10 cellular contexts compared by ENCODE assay signal in genomic region chr6:56714982-56715456, GRCh38.
A peak's percentile ranks its signal among the peaks of the same experiment; 100 is the strongest.
DNase-seq lines count a peak whose midpoint lies in the region; ATAC-seq and TF ChIP-seq lines count a peak whose summit lies in the region.
"Had no signal": no experiment of that assay in that cellular context is flagged by ENCODE, and none has a peak within 500 bp of the region (broad histone marks: within the 10 kb centered on the region; RNA-seq: fewer than 3 reads in every experiment).

No MANE protein-coding gene starts in this region.

- CTCF ChIA-PET in IMR-90 (lab: Yijun Ruan, JAX) = interaction anchor here (0.9 to 1.3 kb wide), 2 partner anchors 42 to 136 kb away, joined by 3 read pairs; no protein-coding TSS in a partner anchor

- peaks cover 8% of the 10 kb centered on the region; the same call in 1 of the 2 replicates for H3K9me1 ChIP-seq in IMR-90 (ENCODE audit: insufficient read depth, low read length)

- H3K18ac ChIP-seq in IMR-90 (ENCODE audit: low read depth, low read length) = peak overlapping the region; percentile 74

- H4K8ac ChIP-seq in IMR-90 (ENCODE audit: low read depth in 2 of 2, low read length in 2 of 2) = peak overlapping the region; percentile 11 to 86

- no peak for TF ChIP-seq POLR2A in IMR-90 (IDR thresholded peaks at IDR 0.05; ENCODE audit: low read depth, low read length)
- TF ChIP-seq POLR2A in right lobe of liver (IDR thresholded peaks at IDR 0.05) = peak; percentile 8
- TF ChIP-seq POLR2A in testis (IDR thresholded peaks at IDR 0.05) = no peak

- dilution Hi-C loops in IMR-90 (cut with HindIII; ENCODE audit: low sequenced_read_pairs, unreplicated experiment) = no loop called here

- DNase-seq in IMR-90 = peak; percentile 92
- no peak for DNase-seq in chondrocyte (ENCODE audit: low spot score)
- no peak for DNase-seq in right lobe of liver
- no peak for DNase-seq in testis
- no peak for DNase-seq in amygdala (lab: John Stamatoyannopoulos, UW)
- DNase-seq: COR-L47, NCI-H2029 treated with DMSO at 0.1 percent for 48 hours had no signal

- H2AK9ac ChIP-seq in IMR-90 (replicated peaks; ENCODE audit: low read depth, low read length, poor library complexity) = no peak overlapping the region

- no peaks in the 10 kb centered on the region for H3K36me3 Mint-ChIP-seq in chondrocyte (ENCODE audit: low read depth)

- intact Hi-C loops in IMR-90 (cut with micrococcal nuclease) = loop anchor here (5.0 kb wide), 1 partner anchor 127 kb away; no protein-coding TSS in a partner anchor
- intact Hi-C loops in right lobe of liver (cut with DNase I) = loop anchor here in 1 of 2 donors (5.0 kb wide), 1 partner anchor 37 kb away; no protein-coding TSS in a partner anchor
- intact Hi-C loops in testis (cut with DNase I; ENCODE audit: low total_unique reads) = no loop called here

- H3K4me3 Mint-ChIP-seq in chondrocyte (ENCODE audit: unreplicated experiment) = no peak overlapping the region

- peak overlapping the region; percentile 81 for H3K56ac ChIP-seq in IMR-90 (ENCODE audit: extremely low read depth, insufficient read depth, low read length)

- H2BK20ac ChIP-seq in IMR-90 (ENCODE audit: low read depth, low read length) = peak overlapping the region; percentile 97

- POLR2A ChIA-PET in IMR-90 (lab: Charles Lee; ENCODE audit: unreplicated experiment) = interaction anchor here (0.6 kb wide), 1 partner anchor 113 kb away, joined by 5 read pairs; no protein-coding TSS in a partner anchor

- H3K36me3 ChIP-seq in ACC112 (ENCODE audit: insufficient read depth, low read length) = peaks cover 11% of the 10 kb centered on the region
- no peaks in the 10 kb centered on the region for H3K36me3 ChIP-seq in IMR-90 (ENCODE audit: control insufficient read depth, insufficient read depth, low read length)
- no peaks in the 10 kb centered on the region for H3K36me3 ChIP-seq in right lobe of liver
- H3K36me3 ChIP-seq in testis (ENCODE audit: low read depth, missing control alignments) = no peaks in the 10 kb centered on the region

- peak overlapping the region; percentile 83 for H4K91ac ChIP-seq in IMR-90 (ENCODE audit: insufficient read depth, low read depth, low read length)

- no CpG with 5 or more reads among the region's 2 CpGs for WGBS in IMR-90 (ENCODE audit: extremely low coverage in 2 of 2, insufficient read length in 1 of 2), 2 experiments
- WGBS in right lobe of liver (ENCODE audit: insufficient coverage, low coverage, low lambda C conversion rate, missing lambda C conversion rate) = 36% methylated on average over 2 of the region's 2 CpGs
- 66 to 88% methylated on average over 2 of the region's 2 CpGs for WGBS in testis, 2 donors

- ATAC-seq in IMR-90 (ENCODE audit: low read depth) (peak; percentile 84), right lobe of liver (peak; percentile 48 to 76 (median 62)), HG03378 (IDR thresholded peaks at IDR 0.05; ENCODE audit: unreplicated experiment) (no peak), HG03025 (IDR thresholded peaks at IDR 0.05; ENCODE audit: low FRiP score, unreplicated experiment) (no peak)

- in situ Hi-C loops in IMR-90 (cut with MboI; ENCODE audit: low sequenced_read_pairs) = no loop called here

- peak overlapping the region; percentile 60 for H2AK5ac ChIP-seq in IMR-90 (ENCODE audit: low read depth, low read length)

- H3K4me1 Mint-ChIP-seq in chondrocyte (ENCODE audit: low read depth) = peaks cover 38% of the 10 kb centered on the region

- TF ChIP-seq CTCF in IMR-90 (conservative IDR thresholded peaks at IDR 0.05; ENCODE audit: low read depth, low read length) (no peak), chondrocyte (IDR thresholded peaks at IDR 0.05) (no peak), right lobe of liver (IDR thresholded peaks at IDR 0.05) (no peak), testis (IDR thresholded peaks at IDR 0.05) (no peak)

- H2AFZ ChIP-seq in ACC112 (ENCODE audit: low read length, unreplicated experiment) = no peak overlapping the region
- H2AFZ ChIP-seq in IMR-90 (replicated peaks; ENCODE audit: low read length, poor library complexity) = no peak overlapping the region

- H3K27me3 ChIP-seq in ACC112 (ENCODE audit: insufficient read depth, low read length) = no peaks in the 10 kb centered on the region
- no peaks in the 10 kb centered on the region for H3K27me3 ChIP-seq in IMR-90 (ENCODE audit: control insufficient read depth, insufficient read depth, low read length)
- no peaks in the 10 kb centered on the region for H3K27me3 ChIP-seq in right lobe of liver
- no peaks in the 10 kb centered on the region for H3K27me3 ChIP-seq in testis

- peak overlapping the region; percentile 65; the same call in 1 of the 2 replicates for H3K9ac ChIP-seq in IMR-90 (ENCODE audit: low read depth, low read length)

- peak overlapping the region; percentile 67 for H3K4me2 ChIP-seq in IMR-90 (ENCODE audit: low read depth, low read length)

- no peaks in the 10 kb centered on the region for H3K9me3 ChIP-seq in IMR-90 (ENCODE audit: control insufficient read depth, insufficient read depth, low read length)
- H3K9me3 ChIP-seq in right lobe of liver = no peaks in the 10 kb centered on the region
- H3K9me3 ChIP-seq in testis = no peaks in the 10 kb centered on the region

- TF ChIP-seq RAD21 in IMR-90 (IDR thresholded peaks at IDR 0.05; ENCODE audit: low read length) = no peak

- peaks cover 75% of the 10 kb centered on the region for H3K79me2 ChIP-seq in ACC112 (ENCODE audit: control insufficient read depth, insufficient read depth, low read length, unreplicated experiment)

- no TSS peak for BruUV-seq in IMR-90 (replicated peaks; lab: Mats Ljungman, UMichigan)

- H3K4me3 ChIP-seq in ACC112 (ENCODE audit: low read depth, low read length) (peak overlapping the region; percentile 45), IMR-90 (ENCODE audit: insufficient read depth, low read depth, low read length) (no peak overlapping the region), right lobe of liver (no peak overlapping the region), testis (no peak overlapping the region)

- H3K9me3 Mint-ChIP-seq in chondrocyte (ENCODE audit: low read depth) = no peaks in the 10 kb centered on the region

- H3K4me1 ChIP-seq in ACC112 (ENCODE audit: control insufficient read depth, insufficient read depth, low read length, unreplicated experiment) = peaks cover 47% of the 10 kb centered on the region
- H3K4me1 ChIP-seq in IMR-90 (ENCODE audit: control insufficient read depth, insufficient read depth, low read length) = peaks cover 24% of the 10 kb centered on the region
- H3K4me1 ChIP-seq in right lobe of liver = peaks cover 0 to 28% (median 6%) of the 10 kb centered on the region in 4 donors
- no peaks in the 10 kb centered on the region for H3K4me1 ChIP-seq in testis

- H3K27ac ChIP-seq in ACC112 (ENCODE audit: low read depth, low read length) = peak overlapping the region; percentile 89
- peak overlapping the region; percentile 53 for H3K27ac ChIP-seq in IMR-90 (ENCODE audit: insufficient read depth, low read length)
- H3K27ac ChIP-seq in right lobe of liver = peak overlapping the region in 2 of 3 donors; percentile 0 to 37
- H3K27ac ChIP-seq in testis = no peak overlapping the region

- peak overlapping the region; percentile 83 for H3K14ac ChIP-seq in IMR-90 (replicated peaks; ENCODE audit: low read depth, low read length)

- H3K79me1 ChIP-seq in IMR-90 (ENCODE audit: low read depth in 1 of 2, low read length in 2 of 2) = peaks cover 14 to 57% of the 10 kb centered on the region in 2 experiments

- H3K23ac ChIP-seq in IMR-90 (ENCODE audit: low read depth, low read length) = peak overlapping the region; percentile 90

- H4K20me1 ChIP-seq in IMR-90 (ENCODE audit: insufficient read depth, low read length) = peaks cover 7% of the 10 kb centered on the region; the same call in 1 of the 2 replicates

- H2BK15ac ChIP-seq in IMR-90 (ENCODE audit: low read depth, low read length) = peak overlapping the region; percentile 61; the same call in 2 of the 3 replicates

- H3K27ac Mint-ChIP-seq in chondrocyte (ENCODE audit: unreplicated experiment) = peak overlapping the region; percentile 73

- peak overlapping the region; percentile 97 for H2BK5ac ChIP-seq in IMR-90 (ENCODE audit: low read depth, low read length, poor library complexity, severe bottlenecking)

- H2BK120ac ChIP-seq in IMR-90 (ENCODE audit: low read depth, low read length) = peak overlapping the region; percentile 93

- H4K5ac ChIP-seq in IMR-90 (ENCODE audit: low read depth, low read length) = peak overlapping the region; percentile 19; the same call in 1 of the 2 replicates

- H3K27me3 Mint-ChIP-seq in chondrocyte (ENCODE audit: low read depth) = no peaks in the 10 kb centered on the region

- H3K4ac ChIP-seq in IMR-90 (ENCODE audit: low read depth, low read length) = peak overlapping the region; percentile 86

TF ChIP-seq in IMR-90, 13 proteins besides CTCF, POLR2A, EP300 and RAD21:
- no peak for TF ChIP-seq RFX5 (IDR thresholded peaks at IDR 0.05; ENCODE audit: low read depth, low read length)
- TF ChIP-seq BHLHE40 (IDR thresholded peaks at IDR 0.05; ENCODE audit: low read depth, low read length) = peak; percentile 53
- TF ChIP-seq FOS (IDR thresholded peaks at IDR 0.05; ENCODE audit: low read depth, low read length) = peak; percentile 65
- no peak for TF ChIP-seq RCOR1 (IDR thresholded peaks at IDR 0.05; ENCODE audit: insufficient replicate concordance, low read length)
- no peak for TF ChIP-seq ELK1 (IDR thresholded peaks at IDR 0.05; ENCODE audit: borderline replicate concordance, low read depth, low read length)
- no peak for TF ChIP-seq MAFK (IDR thresholded peaks at IDR 0.05; ENCODE audit: low read depth, low read length)
- TF ChIP-seq SMC3 (IDR thresholded peaks at IDR 0.05; ENCODE audit: low read depth, low read length) = 0 out of 2 replicates have a peak, but pooled peaks have one; percentile 10

Comparison
In these comparisons a context has a peak if more than half of its experiments do, and no peak if none do; other contexts are left out.
1. H3K27ac ChIP-seq: peak in ACC112 (single experiment), IMR-90 (single experiment) and right lobe of liver (2 of 3); none in testis (0 of 2).
2. ATAC-seq: peak in IMR-90 (single experiment) and right lobe of liver (4 of 4); none in HG03378 (single experiment) and HG03025 (single experiment).